33 cellular contexts compared by ENCODE assay signal in the genomic region with DNA sequence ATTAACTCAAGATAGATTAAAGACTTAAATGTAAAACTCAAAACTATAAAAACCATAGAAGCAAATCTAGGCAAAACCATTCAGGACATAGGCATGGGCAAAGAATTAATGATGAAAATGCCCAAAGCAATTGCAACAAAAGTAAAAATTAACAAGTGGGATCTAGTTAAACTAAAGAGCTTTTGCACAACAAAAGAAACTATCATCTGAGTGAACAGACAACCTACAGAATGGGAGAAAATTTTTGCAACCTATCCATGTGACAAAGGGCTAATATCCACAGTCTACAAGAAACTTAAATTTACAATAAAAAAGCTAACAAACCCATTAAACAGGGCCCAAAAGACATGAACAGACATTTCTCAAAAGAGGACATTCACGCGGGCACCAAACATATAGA. TPM values are rescaled to one million over a fixed set of nuclear protein-coding genes. Genes with fewer than 3 reads are reported as not detected.
DNase-seq lines count a peak whose midpoint lies in the region; ATAC-seq and TF ChIP-seq lines count a peak whose summit lies in the region.
"Had no signal": no experiment of that assay in that cellular context is flagged by ENCODE, and none has a peak within 500 bp of the region (broad histone marks: within the 10 kb centered on the region; RNA-seq: fewer than 3 reads in every experiment).

No MANE protein-coding gene starts in this region.

- H3K4me3 ChIP-seq in SK-N-MC = no peak overlapping the region
- H3K4me3 ChIP-seq: A549; BLaER1; BLaER1 treated with 17β-estradiol and CSF1 and Interleukin-3, amounts not matched to agents 10 nM and 100 nM had no signal

- H3K4me1 Mint-ChIP-seq in activated T-cell treated with anti-CD3 and anti-CD28 coated beads, Interleukin-2, amount 50 U/mL, for 72 hours (ENCODE audit: low read depth) = no peaks in the 10 kb centered on the region
- peaks cover 25% of the 10 kb centered on the region for H3K4me1 Mint-ChIP-seq in neural crest cell
- H3K4me1 Mint-ChIP-seq: B cell; CD4-positive, alpha-beta memory T cell; CD8-positive, alpha-beta memory T cell had no signal

- no peaks in the 10 kb centered on the region for H3K36me3 ChIP-seq in SK-N-MC (ENCODE audit: insufficient read depth, low read length)
- H3K36me3 ChIP-seq: BE2C; BLaER1; BLaER1 treated with 17β-estradiol and CSF1 and Interleukin-3, amounts not matched to agents 10 nM and 100 nM had no signal

- no peak for DNase-seq in activated T-cell treated with anti-CD3 and anti-CD28 coated beads, Interleukin-2, amount 50 U/mL, for 72 hours
- DNase-seq in activated T-cell treated with anti-CD3 and anti-CD28 coated beads, Interleukin-2, amount 50 U/mL, for 48 hours = no peak
- DNase-seq in SK-N-MC (ENCODE audit: low read depth, low spot score) (no peak), neural crest cell (ENCODE audit: low read depth, low spot score) (no peak), ecto neural progenitor cell (ENCODE audit: low spot score) (no peak)
- DNase-seq in stimulated activated CD8-positive, alpha-beta memory T cell treated with anti-CD3 and anti-CD28 coated beads, Interleukin-4, amount 100 ng/mL, for 48 hours = no peak
- DNase-seq: 8988T; ACHN; AML-193; BE2C; C1 segment of cervical spinal cord; Caco-2; Calu3; CD4-positive, alpha-beta memory T cell; CD4-positive, alpha-beta T cell; CD8-positive, alpha-beta memory T cell; CD8-positive, alpha-beta T cell; COR-L47; DMS 273 treated with DMSO at 0.1 percent for 48 hours; DMS153; DMS53; DMS79; DMS79 treated with DMSO at 0.1 percent for 48 hours; DND-41; EL had no signal

- no peaks in the 10 kb centered on the region for H3K9me3 Mint-ChIP-seq in activated T-cell treated with anti-CD3 and anti-CD28 coated beads, Interleukin-2, amount 50 U/mL, for 72 hours
- no peaks in the 10 kb centered on the region for H3K9me3 Mint-ChIP-seq in neural crest cell
- H3K9me3 Mint-ChIP-seq: CD14-positive monocyte; CD4-positive, alpha-beta T cell; CD8-positive, alpha-beta memory T cell; CD8-positive, alpha-beta T cell had no signal

- H3K4me3 Mint-ChIP-seq in activated T-cell treated with anti-CD3 and anti-CD28 coated beads, Interleukin-2, amount 50 U/mL, for 72 hours = no peak overlapping the region
- no peak overlapping the region for H3K4me3 Mint-ChIP-seq in neural crest cell
- H3K4me3 Mint-ChIP-seq: B cell; CD14-positive monocyte; CD4-positive, alpha-beta memory T cell; CD4-positive, alpha-beta T cell; CD4-positive, CD25-positive, alpha-beta regulatory T cell; CD8-positive, alpha-beta memory T cell; CD8-positive, alpha-beta T cell had no signal

- peak overlapping the region; percentile 65 for H3K27ac Mint-ChIP-seq in activated T-cell treated with anti-CD3 and anti-CD28 coated beads, Interleukin-2, amount 50 U/mL, for 72 hours
- peak overlapping the region; percentile 36 for H3K27ac Mint-ChIP-seq in neural crest cell (ENCODE audit: unreplicated experiment)
- H3K27ac Mint-ChIP-seq: B cell; CD4-positive, alpha-beta memory T cell; CD4-positive, alpha-beta T cell; CD4-positive, CD25-positive, alpha-beta regulatory T cell; CD8-positive, alpha-beta memory T cell; CD8-positive, alpha-beta T cell had no signal

- ATAC-seq in activated T-cell treated with anti-CD3 and anti-CD28 coated beads, Interleukin-2, amount 50 U/mL, for 72 hours (replicated peaks in 1 of 2) = no peak
- ATAC-seq: A549; CD8-positive, alpha-beta T cell had no signal

- no peak for TF ChIP-seq CTCF in neural crest cell (conservative IDR thresholded peaks at IDR 0.05)

- H3K36me3 Mint-ChIP-seq in activated T-cell treated with anti-CD3 and anti-CD28 coated beads, Interleukin-2, amount 50 U/mL, for 72 hours (ENCODE audit: insufficient read depth in 2 of 2) = no peaks in the 10 kb centered on the region
- no peaks in the 10 kb centered on the region for H3K36me3 Mint-ChIP-seq in neural crest cell (ENCODE audit: low read depth)
- H3K36me3 Mint-ChIP-seq: CD14-positive monocyte; CD4-positive, alpha-beta memory T cell; CD4-positive, CD25-positive, alpha-beta regulatory T cell; CD8-positive, alpha-beta memory T cell; CD8-positive, alpha-beta T cell had no signal

- H3K9me3 ChIP-seq in SK-N-MC (ENCODE audit: low read depth, low read length) = no peaks in the 10 kb centered on the region
- H3K9me3 ChIP-seq: A549; BE2C; BLaER1; BLaER1 treated with 17β-estradiol and CSF1 and Interleukin-3, amounts not matched to agents 10 nM and 100 nM; Caco-2 had no signal

- H3K27ac ChIP-seq in SK-N-MC = peak overlapping the region; percentile 23; the same call in 1 of the 2 replicates
- H3K27ac ChIP-seq: 22Rv1; A549; BLaER1; BLaER1 treated with 17β-estradiol and CSF1 and Interleukin-3, amounts not matched to agents 10 nM and 100 nM; C4-2B had no signal

- no peak overlapping the region for H3K9ac ChIP-seq in SK-N-MC (ENCODE audit: insufficient read length)
- H3K9ac ChIP-seq: BLaER1; BLaER1 treated with 17β-estradiol and CSF1 and Interleukin-3, amounts not matched to agents 10 nM and 100 nM had no signal

- H3K27me3 Mint-ChIP-seq in activated T-cell treated with anti-CD3 and anti-CD28 coated beads, Interleukin-2, amount 50 U/mL, for 72 hours (ENCODE audit: low read depth) = no peaks in the 10 kb centered on the region
- H3K27me3 Mint-ChIP-seq in neural crest cell (ENCODE audit: low read depth) = no peaks in the 10 kb centered on the region
- H3K27me3 Mint-ChIP-seq: CD4-positive, alpha-beta memory T cell; CD4-positive, alpha-beta T cell; CD4-positive, CD25-positive, alpha-beta regulatory T cell; CD8-positive, alpha-beta memory T cell had no signal

RNA-seq across cellular contexts. Expression of gene ZFAND5, which starts 34.4 kb away (rescaled TPM):
- 100 to 1,000 TPM; 116 to 117 TPM for total RNA-seq in activated T-cell treated with anti-CD3 and anti-CD28 coated beads, Interleukin-2, amount 50 U/mL, for 72 hours
- 194 and 201 TPM in 2 replicates for total RNA-seq in neural crest cell
